In the genomic region with DNA sequence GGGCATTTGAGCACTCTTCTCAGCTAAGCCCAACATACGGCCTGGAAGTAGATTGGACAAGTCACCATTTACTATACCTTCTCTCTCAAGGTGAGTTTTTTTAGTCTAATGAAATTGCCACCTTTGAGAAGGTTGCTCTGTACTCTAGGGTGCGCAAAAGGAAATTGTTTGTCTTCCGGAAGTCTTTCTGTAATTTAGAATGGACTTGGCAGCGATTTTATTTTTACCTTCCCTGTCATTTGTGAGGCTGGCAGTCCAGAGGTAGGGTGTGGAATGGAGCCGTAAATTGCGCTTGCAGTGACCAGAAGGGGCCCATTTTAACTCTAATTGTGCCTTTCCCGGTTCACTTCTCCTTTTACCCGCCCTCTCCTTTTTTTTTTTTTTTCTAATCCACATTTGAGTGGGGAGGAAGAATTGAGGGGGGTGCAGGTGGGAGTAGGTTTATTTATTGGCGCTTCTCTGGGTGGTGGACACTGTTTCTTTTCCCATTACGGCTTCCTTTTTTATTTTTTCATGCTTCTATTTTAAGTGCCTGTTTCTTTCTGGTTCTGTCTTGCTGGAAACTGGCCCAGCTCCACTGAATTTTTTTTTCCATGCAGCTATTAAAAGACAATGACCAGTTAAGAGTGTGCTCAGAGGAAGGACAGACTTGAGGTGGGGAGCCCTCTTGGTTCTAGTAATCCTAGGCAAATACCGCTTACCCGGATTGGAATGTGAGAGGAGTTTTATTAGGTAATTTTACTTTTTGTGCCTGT, we compare ENCODE assay signal across 8 cellular contexts.
DNase-seq lines count a peak whose midpoint lies in the region; ATAC-seq and TF ChIP-seq lines count a peak whose summit lies in the region.

No MANE protein-coding gene starts in this region.

- H3K4me3 ChIP-seq in gastroesophageal sphincter (peak overlapping the region in 1 of 2 donors; percentile 29), prostate gland (no peak overlapping the region)

- ATAC-seq in gastroesophageal sphincter (peak; percentile 91), GM21515 (IDR thresholded peaks at IDR 0.05; ENCODE audit: unreplicated experiment) (no peak)

- H3K36me3 ChIP-seq in gastroesophageal sphincter, result no peaks in the 10 kb centered on the region
- no peaks in the 10 kb centered on the region for H3K36me3 ChIP-seq in prostate gland

- TF ChIP-seq EP300 in gastroesophageal sphincter (IDR thresholded peaks at IDR 0.05), result no peak

- H3K27me3 ChIP-seq in gastroesophageal sphincter, result no peaks in the 10 kb centered on the region
- no peaks in the 10 kb centered on the region for H3K27me3 ChIP-seq in prostate gland (replicated peaks; ENCODE audit: insufficient read depth)

- intact Hi-C loops in prostate gland (cut with DNase I), result loop anchor here (5.0 to 10.0 kb wide), 3 partner anchors 64 to 287 kb away; no protein-coding TSS in a partner anchor

- TF ChIP-seq POLR2A in gastroesophageal sphincter (IDR thresholded peaks at IDR 0.05) (no peak), prostate gland (IDR thresholded peaks at IDR 0.05) (no peak)

- DNase-seq in COLO829 (ENCODE audit: low spot score) (peak; percentile 14), RPMI7951 (ENCODE audit: low read depth) (peak; percentile 7), prostate gland (ENCODE audit: low spot score) (peak; percentile 50), NCI-H524 (lab: John Stamatoyannopoulos, UW) (no peak), NCI-H345 treated with DMSO at 0.1 percent for 48 hours (lab: John Stamatoyannopoulos, UW; ENCODE audit: unreplicated experiment) (no peak), DMS53 (lab: John Stamatoyannopoulos, UW) (no peak)

- H3K4me1 ChIP-seq in gastroesophageal sphincter (peaks cover 0 to 44% (median 12%) of the 10 kb centered on the region in 3 donors), prostate gland (replicated peaks) (peaks cover 2% of the 10 kb centered on the region)

- WGBS in gastroesophageal sphincter (ENCODE audit: low coverage in 1 of 2), 2 donors, result 14 to 19% methylated on average over 9 to 12 of the region's 12 CpGs
- WGBS in prostate gland, result 18% methylated on average over 12 of the region's 12 CpGs

- TF ChIP-seq CTCF in gastroesophageal sphincter (IDR thresholded peaks at IDR 0.05), result no peak
- no peak for TF ChIP-seq CTCF in prostate gland (IDR thresholded peaks at IDR 0.05)

- H3K27ac ChIP-seq in gastroesophageal sphincter (peak overlapping the region; percentile 45 to 88 (median 81)), prostate gland (peak overlapping the region; percentile 30 to 70)

- no peaks in the 10 kb centered on the region for H3K9me3 ChIP-seq in gastroesophageal sphincter
- H3K9me3 ChIP-seq in prostate gland, result no peaks in the 10 kb centered on the region

Comparison
In these comparisons a context has a peak if more than half of its experiments do, and no peak if none do; other contexts are left out.
1. DNase-seq: peak in COLO829 (single experiment), RPMI7951 (single experiment) and prostate gland (single experiment); none in NCI-H524 (0 of 2), NCI-H345 treated with DMSO at 0.1 percent for 48 hours (single experiment) and DMS53 (single experiment).